ENCODE assay signal across 9 cellular contexts in genomic region chr15:60006808-60007346, GRCh38. TPM values are rescaled to one million over a fixed set of nuclear protein-coding genes. Genes with fewer than 3 reads are reported as not detected.
DNase-seq lines count a peak whose midpoint lies in the region; ATAC-seq and TF ChIP-seq lines count a peak whose summit lies in the region.
"Had no signal": no experiment of that assay in that cellular context is flagged by ENCODE, and none has a peak within 500 bp of the region (broad histone marks: within the 10 kb centered on the region; RNA-seq: fewer than 3 reads in every experiment).

No MANE protein-coding gene starts in this region.

- CTCF ChIA-PET in WTC11 (lab: Charles Lee), result interaction anchor here (0.6 to 4.8 kb wide), 9 partner anchors 13 to 393 kb away, joined by 3 to 119 read pairs (median 5); no protein-coding TSS in a partner anchor
- CTCF ChIA-PET in HEK293T (lab: Yijun Ruan, JAX), result interaction anchor here (0.5 kb wide), 1 partner anchor 177 kb away, joined by 4 read pairs; no protein-coding TSS in a partner anchor

- peak overlapping the region; percentile 91 for H3K4me3 Mint-ChIP-seq in T-helper 2 cell treated with Interferon-gamma antibody and Interleukin-4, amounts not matched to agents 5 μg/mL and 100 μg/mL, for 36 hours
- H3K4me3 Mint-ChIP-seq in WTC11, result peak overlapping the region; percentile 87
- H3K4me3 Mint-ChIP-seq in stimulated activated naive CD8-positive, alpha-beta T cell treated with anti-CD3 and anti-CD28 coated beads, Interleukin-15, amount 100 ng/mL, for 72 hours, result peak overlapping the region; percentile 96

- H3K4me3 ChIP-seq in iPS-15b (ENCODE audit: low read depth, low read length), result peak overlapping the region; percentile 75

- peak overlapping the region; percentile 95 for H3K27ac Mint-ChIP-seq in T-helper 2 cell treated with Interferon-gamma antibody and Interleukin-4, amounts not matched to agents 5 μg/mL and 100 μg/mL, for 36 hours
- peak overlapping the region; percentile 97 for H3K27ac Mint-ChIP-seq in WTC11
- peak overlapping the region in 1 of 2 donors; percentile 94 for H3K27ac Mint-ChIP-seq in stimulated activated naive CD8-positive, alpha-beta T cell treated with anti-CD3 and anti-CD28 coated beads, Interleukin-15, amount 100 ng/mL, for 72 hours

- peaks cover 45% of the 10 kb centered on the region for H3K27me3 ChIP-seq in iPS-15b (ENCODE audit: control insufficient read depth, insufficient read depth, low read length)

- H3K4me1 Mint-ChIP-seq in T-helper 2 cell treated with Interferon-gamma antibody and Interleukin-4, amounts not matched to agents 5 μg/mL and 100 μg/mL, for 36 hours (ENCODE audit: low read depth), result peaks cover 50% of the 10 kb centered on the region
- peaks cover 67% of the 10 kb centered on the region for H3K4me1 Mint-ChIP-seq in WTC11
- peaks cover 46% of the 10 kb centered on the region for H3K4me1 Mint-ChIP-seq in stimulated activated naive CD8-positive, alpha-beta T cell treated with anti-CD3 and anti-CD28 coated beads, Interleukin-15, amount 100 ng/mL, for 72 hours

- H3K36me3 ChIP-seq in iPS-15b (ENCODE audit: control insufficient read depth, insufficient read depth, low read length), result no peaks in the 10 kb centered on the region

- peaks cover 87% of the 10 kb centered on the region for H3K27me3 Mint-ChIP-seq in T-helper 2 cell treated with Interferon-gamma antibody and Interleukin-4, amounts not matched to agents 5 μg/mL and 100 μg/mL, for 36 hours (ENCODE audit: low read depth)
- H3K27me3 Mint-ChIP-seq in WTC11 (ENCODE audit: low read depth), result peaks cover 26% of the 10 kb centered on the region
- H3K27me3 Mint-ChIP-seq in stimulated activated naive CD8-positive, alpha-beta T cell treated with anti-CD3 and anti-CD28 coated beads, Interleukin-15, amount 100 ng/mL, for 72 hours, result peaks cover 99% of the 10 kb centered on the region

- peaks cover 4% of the 10 kb centered on the region for H3K9me3 Mint-ChIP-seq in T-helper 2 cell treated with Interferon-gamma antibody and Interleukin-4, amounts not matched to agents 5 μg/mL and 100 μg/mL, for 36 hours
- no peaks in the 10 kb centered on the region for H3K9me3 Mint-ChIP-seq in WTC11
- H3K9me3 Mint-ChIP-seq in stimulated activated naive CD8-positive, alpha-beta T cell treated with anti-CD3 and anti-CD28 coated beads, Interleukin-15, amount 100 ng/mL, for 72 hours, result no peaks in the 10 kb centered on the region

- ATAC-seq in WTC11, result no peak
- ATAC-seq in stimulated activated naive CD8-positive, alpha-beta T cell treated with anti-CD3 and anti-CD28 coated beads, Interleukin-15, amount 100 ng/mL, for 72 hours, result no peak

- TF ChIP-seq CTCF in WTC11 (IDR thresholded peaks at IDR 0.05), result no peak

- POLR2A ChIA-PET in WTC11 (lab: Charles Lee) (interaction anchor here (0.7 to 1.6 kb wide), 5 partner anchors 10 to 314 kb away, joined by 3 to 8 read pairs (median 5); no protein-coding TSS in a partner anchor), HEK293T (lab: Yijun Ruan, JAX) (no interaction called here)

- no peak overlapping the region for H3K9ac ChIP-seq in iPS-15b (ENCODE audit: low read depth, low read length)

- H3K4me1 ChIP-seq in iPS-15b (ENCODE audit: control insufficient read depth, insufficient read depth, low read length), result peaks cover 45% of the 10 kb centered on the region

- peaks cover 8% of the 10 kb centered on the region for H3K36me3 Mint-ChIP-seq in T-helper 2 cell treated with Interferon-gamma antibody and Interleukin-4, amounts not matched to agents 5 μg/mL and 100 μg/mL, for 36 hours (ENCODE audit: low read depth)
- H3K36me3 Mint-ChIP-seq in WTC11, result peaks cover 4% of the 10 kb centered on the region

- no peaks in the 10 kb centered on the region for H3K9me3 ChIP-seq in iPS-15b (ENCODE audit: control insufficient read depth, insufficient read depth, low read length)

- no peak for DNase-seq in T-helper 2 cell treated with Interferon-gamma antibody and Interleukin-4, amounts not matched to agents 5 μg/mL and 100 μg/mL, for 36 hours (ENCODE audit: low spot score)
- DNase-seq in T-helper 2 cell (no peak), WTC11 (ENCODE audit: low spot score) (no peak), putamen (ENCODE audit: low spot score) (no peak), DMS114 treated with DMSO at 0.1 percent for 48 hours (lab: John Stamatoyannopoulos, UW; ENCODE audit: unreplicated experiment) (no peak), HEK293T (ENCODE audit: extremely low spot score) (no peak)
- no peak for DNase-seq in stimulated activated naive CD8-positive, alpha-beta T cell treated with anti-CD3 and anti-CD28 coated beads, Interleukin-15, amount 100 ng/mL, for 72 hours
- DNase-seq: NCI-H187 had no signal

TF ChIP-seq in WTC11, 78 proteins besides CTCF, POLR2A, EP300 and RAD21 (continues in another document):
- TF ChIP-seq ERG (CRISPR knock-in tag; IDR thresholded peaks at IDR 0.05) (no peak), GTF2I (CRISPR knock-in tag; conservative IDR thresholded peaks at IDR 0.05) (no peak), GRHL2 (CRISPR knock-in tag; IDR thresholded peaks at IDR 0.05; ENCODE audit: insufficient replicate concordance, severe bottlenecking) (no peak), SP1 (CRISPR knock-in tag; conservative IDR thresholded peaks at IDR 0.05) (no peak), SMAD4 (CRISPR knock-in tag; IDR thresholded peaks at IDR 0.05) (no peak), ZNF138 (CRISPR knock-in tag; conservative IDR thresholded peaks at IDR 0.05) (no peak)

TF ChIP-seq in HEK293T, 16 proteins besides CTCF, POLR2A, EP300 and RAD21:
- TF ChIP-seq BHLHE40 (IDR thresholded peaks at IDR 0.05; ENCODE audit: borderline replicate concordance), result no peak
- no peak for TF ChIP-seq ARNT (IDR thresholded peaks at IDR 0.05)
- TF ChIP-seq FOXK2 (IDR thresholded peaks at IDR 0.05), result no peak
- TF ChIP-seq LEF1 (IDR thresholded peaks at IDR 0.05; ENCODE audit: borderline replicate concordance), result no peak
- TF ChIP-seq SUZ12 (IDR thresholded peaks at IDR 0.05), result no peak
- no peak for TF ChIP-seq FOXA1 (IDR thresholded peaks at IDR 0.05)

RNA-seq across cellular contexts. Expression of gene FOXB1, which starts 2.8 kb away (rescaled TPM):
- 10.8 to 15.0 TPM (median 13.7 TPM) in 3 replicates for total RNA-seq in WTC11 (2021)
